In the genomic region with DNA sequence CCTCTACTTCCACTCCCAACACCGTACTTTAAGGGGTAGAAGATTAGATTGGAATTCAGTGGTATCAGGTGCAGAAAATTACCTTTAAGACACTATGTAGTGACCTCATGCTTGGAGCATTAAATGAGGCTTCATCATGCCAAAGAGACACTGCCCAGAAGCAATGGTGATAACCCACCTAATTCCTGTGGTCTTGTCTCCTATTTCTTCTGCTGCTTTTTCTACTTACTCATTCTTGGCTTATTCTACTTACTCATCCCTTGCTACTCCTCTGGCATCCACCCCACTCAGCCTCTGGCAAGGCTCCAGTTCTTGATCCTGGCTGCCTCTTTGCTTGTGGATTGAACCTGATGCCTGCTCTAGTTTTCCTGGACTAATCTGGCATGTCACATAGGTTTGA, we compare ENCODE assay signal across 11 cellular contexts.
DNase-seq lines count a peak whose midpoint lies in the region; ATAC-seq, FAIRE-seq and TF ChIP-seq lines count a peak whose summit lies in the region.
"Had no signal": no experiment of that assay in that cellular context is flagged by ENCODE, and none has a peak within 500 bp of the region (broad histone marks: within the 10 kb centered on the region; RNA-seq: fewer than 3 reads in every experiment).

No MANE protein-coding gene starts in this region.

- no peak overlapping the region for H3K4me3 ChIP-seq in BE2C (ENCODE audit: low read depth, low read length)
- H3K4me3 ChIP-seq in PC-3 (ENCODE audit: low read length) = no peak overlapping the region
- no peak overlapping the region for H3K4me3 ChIP-seq in mucosa of descending colon

- CTCF ChIA-PET in PC-3 (lab: Charles Lee) = no interaction called here

- ATAC-seq in PC-3 (peak; percentile 90), omental fat pad (ENCODE audit: low FRiP score) (peak; percentile 77), mucosa of descending colon (no peak)

- H3K4me1 ChIP-seq in BE2C = no peaks in the 10 kb centered on the region
- peaks cover 16% of the 10 kb centered on the region for H3K4me1 ChIP-seq in PC-3 (ENCODE audit: insufficient read depth, low read length)
- H3K4me1 ChIP-seq in mucosa of descending colon (ENCODE audit: low read depth) = no peaks in the 10 kb centered on the region
- H3K4me1 ChIP-seq: parathyroid adenoma had no signal

- no peaks in the 10 kb centered on the region for H3K9me2 ChIP-seq in PC-3 (replicated peaks; ENCODE audit: low read length)

- no peak for FAIRE-seq in GM12892 (lab: Jason Lieb, UNC)
- FAIRE-seq: kidney had no signal

- no peaks in the 10 kb centered on the region for H3K27me3 ChIP-seq in BE2C
- H3K27me3 ChIP-seq in PC-3 (ENCODE audit: low read length) = no peaks in the 10 kb centered on the region

- H3K36me3 ChIP-seq in BE2C (no peaks in the 10 kb centered on the region), PC-3 (ENCODE audit: low read depth, low read length) (no peaks in the 10 kb centered on the region), mucosa of descending colon (ENCODE audit: low read depth) (no peaks in the 10 kb centered on the region)

- H3K9me3 ChIP-seq in BE2C = no peaks in the 10 kb centered on the region
- H3K9me3 ChIP-seq in PC-3 (ENCODE audit: low read length) = no peaks in the 10 kb centered on the region
- no peaks in the 10 kb centered on the region for H3K9me3 ChIP-seq in mucosa of descending colon

- TF ChIP-seq POLR2A in GM12892 (IDR thresholded peaks at IDR 0.05; ENCODE audit: low read depth, low read length) = no peak

- TF ChIP-seq CTCF in BE2C (IDR thresholded peaks at IDR 0.05; ENCODE audit: low read depth, low read length) (no peak), PC-3 (conservative IDR thresholded peaks at IDR 0.05; ENCODE audit: low read depth, low read length) (no peak), omental fat pad (IDR thresholded peaks at IDR 0.05) (no peak), mucosa of descending colon (IDR thresholded peaks at IDR 0.05) (no peak)

- no peaks in the 10 kb centered on the region for H3K79me2 ChIP-seq in PC-3 (ENCODE audit: low read length)
- H3K79me2 ChIP-seq: parathyroid adenoma had no signal

- peak; percentile 11 for DNase-seq in BE2C
- peak; percentile 95 for DNase-seq in PC-3
- peak; percentile 80 for DNase-seq in epithelial cell of prostate (ENCODE audit: low read depth, low spot score)
- DNase-seq in omental fat pad (ENCODE audit: low spot score) = peak; percentile 44
- DNase-seq in activated CD4-positive, alpha-beta T cell treated with anti-CD3 and anti-CD28 coated beads for 48 hours = no peak
- DNase-seq in GM12892 (ENCODE audit: insufficient read length) = no peak
- DNase-seq in mucosa of descending colon = no peak
- no peak for DNase-seq in NCI-H2081 (lab: John Stamatoyannopoulos, UW)
- DNase-seq: effector CD8-positive, alpha-beta T cell; kidney had no signal

- no peak overlapping the region for H3K27ac ChIP-seq in PC-3 (ENCODE audit: low read length)
- H3K27ac ChIP-seq in epithelial cell of prostate = no peak overlapping the region
- H3K27ac ChIP-seq: parathyroid adenoma had no signal

- POLR2A ChIA-PET in PC-3 (lab: Charles Lee; ENCODE audit: unreplicated experiment) = no interaction called here

- BruUV-seq in PC-3 (replicated peaks; lab: Mats Ljungman, UMichigan) = no TSS peak

- H2AFZ ChIP-seq in PC-3 (ENCODE audit: low read length) = no peak overlapping the region
- H2AFZ ChIP-seq: parathyroid adenoma had no signal

- peak overlapping the region; percentile 6; the same call in 1 of the 2 replicates for H3K4me2 ChIP-seq in PC-3 (ENCODE audit: low read length)

- no peak overlapping the region for H3K9ac ChIP-seq in PC-3 (ENCODE audit: low read length)
- H3K9ac ChIP-seq: parathyroid adenoma had no signal

- H4K20me1 ChIP-seq in PC-3 (ENCODE audit: low read length) = no peaks in the 10 kb centered on the region

- H3F3A ChIP-seq in PC-3 (ENCODE audit: low read length, unreplicated experiment) = no peaks in the 10 kb centered on the region

- intact Hi-C loops in PC-3 (cut with micrococcal nuclease) = no loop called here
- intact Hi-C loops in mucosa of descending colon (cut with DNase I, micrococcal nuclease) = no loop called here

Comparison
In these comparisons a context has a peak if more than half of its experiments do, and no peak if none do; other contexts are left out.
1. DNase-seq: peak in BE2C (single experiment), PC-3 (single experiment), epithelial cell of prostate (single experiment) and omental fat pad (single experiment); none in activated CD4-positive, alpha-beta T cell treated with anti-CD3 and anti-CD28 coated beads for 48 hours (single experiment), GM12892 (single experiment), mucosa of descending colon (0 of 3) and NCI-H2081 (0 of 2).